ENCODE assay signal across 8 cellular contexts in genomic region chr15:51828621-51829359, GRCh38. TPM values are rescaled to one million over a fixed set of nuclear protein-coding genes. Genes with fewer than 3 reads are reported as not detected.
DNase-seq lines count a peak whose midpoint lies in the region; ATAC-seq and TF ChIP-seq lines count a peak whose summit lies in the region.

No MANE protein-coding gene starts in this region.

- intact Hi-C loops in activated CD8-positive, alpha-beta T cell treated with anti-CD3 and anti-CD28 coated beads for 36 hours (cut with micrococcal nuclease): no loop called here
- intact Hi-C loops in testis (cut with DNase I; ENCODE audit: low total_unique reads): no loop called here

- no peaks in the 10 kb centered on the region for H3K9me3 Mint-ChIP-seq in activated T-cell treated with anti-CD3 and anti-CD28 coated beads, Interleukin-2, amount 50 U/mL, for 4 hours
- H3K9me3 Mint-ChIP-seq in activated CD8-positive, alpha-beta T cell treated with anti-CD3 and anti-CD28 coated beads for 36 hours: no peaks in the 10 kb centered on the region

- POLR2A ChIA-PET in activated CD8-positive, alpha-beta T cell treated with anti-CD3 and anti-CD28 coated beads for 36 hours (lab: Charles Lee): interaction anchor here (0.8 kb wide), 1 partner anchor 91 kb away, joined by 3 read pairs; the partner anchor contains the start of gene LYSMD2

- ATAC-seq in activated T-cell treated with anti-CD3 and anti-CD28 coated beads, Interleukin-2, amount 50 U/mL, for 4 hours: no peak
- ATAC-seq in activated CD8-positive, alpha-beta T cell treated with anti-CD3 and anti-CD28 coated beads for 36 hours: no peak
- no peak for ATAC-seq in HG03139 (IDR thresholded peaks at IDR 0.05; ENCODE audit: unreplicated experiment)
- ATAC-seq in GM18502 (IDR thresholded peaks at IDR 0.05; ENCODE audit: poor library complexity, unreplicated experiment): no peak

- no peak for DNase-seq in activated T-cell treated with anti-CD3 and anti-CD28 coated beads, Interleukin-2, amount 50 U/mL, for 4 hours
- no peak for DNase-seq in activated T-cell treated with anti-CD3 and anti-CD28 coated beads, Interleukin-2, amount 50 U/mL, for 48 hours
- DNase-seq in activated CD8-positive, alpha-beta T cell treated with anti-CD3 and anti-CD28 coated beads for 36 hours: no peak
- DNase-seq in islet precursor cell: peak; percentile 64
- DNase-seq in testis: no peak
- DNase-seq in NAMALWA (ENCODE audit: low spot score): no peak

- H3K27me3 Mint-ChIP-seq in activated T-cell treated with anti-CD3 and anti-CD28 coated beads, Interleukin-2, amount 50 U/mL, for 4 hours (ENCODE audit: low read depth): no peaks in the 10 kb centered on the region
- no peaks in the 10 kb centered on the region for H3K27me3 Mint-ChIP-seq in activated CD8-positive, alpha-beta T cell treated with anti-CD3 and anti-CD28 coated beads for 36 hours

- peaks cover 9% of the 10 kb centered on the region for H3K4me1 ChIP-seq in testis

- no peak overlapping the region for H3K27ac ChIP-seq in testis

- TF ChIP-seq CTCF in activated CD8-positive, alpha-beta T cell treated with anti-CD3 and anti-CD28 coated beads for 36 hours (IDR thresholded peaks at IDR 0.05): no peak
- no peak for TF ChIP-seq CTCF in testis (IDR thresholded peaks at IDR 0.05)

- H3K36me3 Mint-ChIP-seq in activated T-cell treated with anti-CD3 and anti-CD28 coated beads, Interleukin-2, amount 50 U/mL, for 4 hours (ENCODE audit: insufficient read depth): peaks cover 2% of the 10 kb centered on the region
- peaks cover 5% of the 10 kb centered on the region for H3K36me3 Mint-ChIP-seq in activated CD8-positive, alpha-beta T cell treated with anti-CD3 and anti-CD28 coated beads for 36 hours (ENCODE audit: low read depth)

- peaks cover 40% of the 10 kb centered on the region for H3K4me1 Mint-ChIP-seq in activated T-cell treated with anti-CD3 and anti-CD28 coated beads, Interleukin-2, amount 50 U/mL, for 4 hours (ENCODE audit: low read depth)
- H3K4me1 Mint-ChIP-seq in activated CD8-positive, alpha-beta T cell treated with anti-CD3 and anti-CD28 coated beads for 36 hours (ENCODE audit: low read depth): peaks cover 29% of the 10 kb centered on the region

- CTCF ChIA-PET in activated CD8-positive, alpha-beta T cell treated with anti-CD3 and anti-CD28 coated beads for 36 hours (lab: Charles Lee): interaction anchor here (1.0 kb wide), 1 partner anchor 10 kb away, joined by 3 read pairs; no protein-coding TSS in a partner anchor

- no peak overlapping the region for H3K27ac Mint-ChIP-seq in activated CD8-positive, alpha-beta T cell treated with anti-CD3 and anti-CD28 coated beads for 36 hours

- no peaks in the 10 kb centered on the region for H3K36me3 ChIP-seq in testis (ENCODE audit: low read depth, missing control alignments)

- no peak for TF ChIP-seq POLR2A in testis (IDR thresholded peaks at IDR 0.05)

- peak overlapping the region; percentile 94 for H3K4me3 Mint-ChIP-seq in activated T-cell treated with anti-CD3 and anti-CD28 coated beads, Interleukin-2, amount 50 U/mL, for 4 hours
- peak overlapping the region; percentile 94 for H3K4me3 Mint-ChIP-seq in activated CD8-positive, alpha-beta T cell treated with anti-CD3 and anti-CD28 coated beads for 36 hours

- H3K27me3 ChIP-seq in testis: no peaks in the 10 kb centered on the region

- H3K9me3 ChIP-seq in testis: no peaks in the 10 kb centered on the region

- WGBS in testis, 2 donors: 59 to 61% methylated on average over 9 of the region's 9 CpGs

- H3K4me3 ChIP-seq in testis: peak overlapping the region; percentile 91 to 94

RNA-seq across cellular contexts. Expression of gene TMOD3, which starts 0.7 kb away (rescaled TPM):
- total RNA-seq in activated T-cell treated with anti-CD3 and anti-CD28 coated beads, Interleukin-2, amount 50 U/mL, for 4 hours: 10 to 100 TPM; 43.2 to 47.4 (median 46.3) TPM
- 10 to 100 TPM; 53.6 to 59.2 TPM for total RNA-seq in activated CD8-positive, alpha-beta T cell treated with anti-CD3 and anti-CD28 coated beads for 36 hours
- 10 to 100 TPM; 15.6 to 16.6 TPM for total RNA-seq in testis
- 21.2 TPM for polyA plus RNA-seq in testis (ENCODE audit: insufficient read depth, low read depth, low replicate concordance)
